In the genomic region with DNA sequence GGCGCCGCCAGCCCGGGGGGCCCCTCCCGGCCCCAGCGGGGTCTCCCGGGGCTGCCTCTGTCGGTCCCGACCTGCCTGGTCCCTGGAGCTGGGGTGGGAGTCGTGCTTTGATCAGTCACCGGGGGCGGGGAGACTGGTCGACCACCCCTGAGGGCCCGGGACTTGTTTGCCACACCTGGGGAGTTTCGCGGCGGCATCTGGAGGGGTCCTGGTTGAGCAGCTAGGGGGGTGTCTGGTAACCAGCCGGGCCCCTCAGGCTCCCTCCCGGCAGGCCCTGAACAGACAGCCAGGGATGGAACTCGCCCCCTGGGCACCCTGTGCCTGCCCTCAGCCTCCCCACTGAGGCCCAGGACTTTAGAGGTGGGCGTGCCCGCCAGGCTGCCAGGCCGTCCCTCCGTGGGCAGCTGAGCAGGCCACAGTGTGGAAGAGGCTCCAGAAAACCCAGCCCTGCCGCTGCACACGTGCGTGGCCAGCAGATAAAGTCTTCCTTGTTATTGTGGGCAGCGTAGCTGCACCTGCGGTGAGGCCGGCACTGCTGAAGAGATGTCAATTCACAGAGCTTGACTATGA, we compare ENCODE assay signal across 14 cellular contexts. TPM values are rescaled to one million over a fixed set of nuclear protein-coding genes. Genes with fewer than 3 reads are reported as not detected.
DNase-seq lines count a peak whose midpoint lies in the region; ATAC-seq and TF ChIP-seq lines count a peak whose summit lies in the region.
"Had no signal": no experiment of that assay in that cellular context is flagged by ENCODE, and none has a peak within 500 bp of the region (broad histone marks: within the 10 kb centered on the region; RNA-seq: fewer than 3 reads in every experiment).

No MANE protein-coding gene starts in this region.

- H3K27ac ChIP-seq in Panc1 (ENCODE audit: low read length): peak overlapping the region; percentile 59
- H3K27ac ChIP-seq: KMS-11, PC-9, testis had no signal

- POLR2A ChIA-PET in Panc1 (lab: Charles Lee): no interaction called here

- intact Hi-C loops in Panc1 (cut with micrococcal nuclease; ENCODE audit: unreplicated experiment) (no loop called here), cardiac septum (cut with DNase I) (no loop called here)

- H3K27me3 ChIP-seq in Panc1 (ENCODE audit: control insufficient read depth, insufficient read depth, low read length): no peaks in the 10 kb centered on the region
- H3K27me3 ChIP-seq: testis had no signal

- TF ChIP-seq CTCF in Panc1 (IDR thresholded peaks at IDR 0.05): no peak

- no peak overlapping the region for H3K4me3 ChIP-seq in Panc1 (ENCODE audit: low read depth in 2 of 2, low read length in 2 of 2)
- H3K4me3 ChIP-seq: PC-9, testis had no signal

- H3K36me3 ChIP-seq in Panc1 (ENCODE audit: control insufficient read depth, insufficient read depth, low read length): no peaks in the 10 kb centered on the region

- CTCF ChIA-PET in Panc1 (lab: Charles Lee): no interaction called here

- no TSS peak for BruUV-seq in Panc1 (replicated peaks; lab: Mats Ljungman, UMichigan)

- ATAC-seq in Panc1: peak; percentile 17

- in situ Hi-C loops in Panc1 (cut with HindIII; ENCODE audit: low pct_unique_long_range_greater_than_20kb, low sequenced_read_pairs): no loop called here

- H3K4me1 ChIP-seq in Panc1 (ENCODE audit: control insufficient read depth, insufficient read depth, low read length): peaks cover 65% of the 10 kb centered on the region

- H3K9me3 ChIP-seq in Panc1 (ENCODE audit: control insufficient read depth, insufficient read depth, low read depth, low read length): no peaks in the 10 kb centered on the region
- H3K9me3 ChIP-seq: testis had no signal

- DNase-seq in GM19238 (ENCODE audit: insufficient read length, low spot score): peak; percentile 8
- DNase-seq in Panc1 (ENCODE audit: low read depth, low spot score): no peak
- peak; percentile 63 for DNase-seq in cardiac septum (ENCODE audit: low spot score)
- DNase-seq in retina: peak; percentile 53
- no peak for DNase-seq in stimulated activated CD4-positive, alpha-beta T cell treated with anti-CD3 and anti-CD28 coated beads, Interleukin-4, amount 100 ng/mL, for 24 hours
- DNase-seq in KG1 (lab: John Stamatoyannopoulos, UW): no peak
- DNase-seq in effector CD8-positive, alpha-beta T cell (lab: John Stamatoyannopoulos, UW): no peak
- DNase-seq: activated CD4-positive, alpha-beta T cell treated with anti-CD3 and anti-CD28 coated beads, Interleukin-2, amount 10 ng/mL, durations not matched to agents 24 days and 14 days; amygdala; DMS79 treated with DMSO at 0.1 percent for 48 hours; NCI-H2081 treated with DMSO at 0.1 percent for 48 hours had no signal

RNA-seq across cellular contexts. Expression of a gene that starts 13.3 kb away (rescaled TPM):
- total RNA-seq in Panc1 (2021; ENCODE audit: unreplicated experiment) (51.8 TPM), cardiac septum (10.2 TPM)
- 50.7 TPM for polyA plus RNA-seq in Panc1 (2012; ENCODE audit: insufficient read length)
- total RNA-seq: activated CD4-positive, alpha-beta T cell treated with anti-CD3 and anti-CD28 coated beads, Interleukin-2, amount 10 ng/mL, durations not matched to agents 24 days and 14 days had no signal

RNA-seq across cellular contexts. Expression of a gene that starts 48.7 kb away (rescaled TPM):
- total RNA-seq in Panc1 (2021; ENCODE audit: unreplicated experiment): 193 TPM
- polyA plus RNA-seq in Panc1 (2012; ENCODE audit: insufficient read length): 179 TPM
- total RNA-seq in cardiac septum: 39.0 TPM

RNA-seq across cellular contexts. Expression of a gene that starts 50.0 kb away (rescaled TPM):
- 58.8 TPM for total RNA-seq in Panc1 (2021; ENCODE audit: unreplicated experiment)
- 82.0 TPM for polyA plus RNA-seq in Panc1 (2012; ENCODE audit: insufficient read length)
- 4.8 TPM for total RNA-seq in cardiac septum

RNA-seq across cellular contexts. Expression of a gene that starts 55.9 kb away (rescaled TPM):
- total RNA-seq in Panc1 (2021; ENCODE audit: unreplicated experiment) (9.8 TPM), cardiac septum (not detected)
- polyA plus RNA-seq in Panc1 (2012; ENCODE audit: insufficient read length): 12.0 TPM

Comparison
In these comparisons a context has a peak if more than half of its experiments do, and no peak if none do; other contexts are left out.
1. DNase-seq: peak in GM19238 (single experiment), cardiac septum (single experiment) and retina (single experiment); none in Panc1 (single experiment), stimulated activated CD4-positive, alpha-beta T cell treated with anti-CD3 and anti-CD28 coated beads, Interleukin-4, amount 100 ng/mL, for 24 hours (single experiment), KG1 (single experiment) and effector CD8-positive, alpha-beta T cell (single experiment).
2. RNA of a gene that starts 50.0 kb away (total RNA-seq): 58.8 TPM in Panc1 (single experiment); 4.8 TPM in cardiac septum (single experiment); every median in the first group is over 10 times any median in the second.